Comparison of ENCODE assay signal across 31 cellular contexts in the genomic region with DNA sequence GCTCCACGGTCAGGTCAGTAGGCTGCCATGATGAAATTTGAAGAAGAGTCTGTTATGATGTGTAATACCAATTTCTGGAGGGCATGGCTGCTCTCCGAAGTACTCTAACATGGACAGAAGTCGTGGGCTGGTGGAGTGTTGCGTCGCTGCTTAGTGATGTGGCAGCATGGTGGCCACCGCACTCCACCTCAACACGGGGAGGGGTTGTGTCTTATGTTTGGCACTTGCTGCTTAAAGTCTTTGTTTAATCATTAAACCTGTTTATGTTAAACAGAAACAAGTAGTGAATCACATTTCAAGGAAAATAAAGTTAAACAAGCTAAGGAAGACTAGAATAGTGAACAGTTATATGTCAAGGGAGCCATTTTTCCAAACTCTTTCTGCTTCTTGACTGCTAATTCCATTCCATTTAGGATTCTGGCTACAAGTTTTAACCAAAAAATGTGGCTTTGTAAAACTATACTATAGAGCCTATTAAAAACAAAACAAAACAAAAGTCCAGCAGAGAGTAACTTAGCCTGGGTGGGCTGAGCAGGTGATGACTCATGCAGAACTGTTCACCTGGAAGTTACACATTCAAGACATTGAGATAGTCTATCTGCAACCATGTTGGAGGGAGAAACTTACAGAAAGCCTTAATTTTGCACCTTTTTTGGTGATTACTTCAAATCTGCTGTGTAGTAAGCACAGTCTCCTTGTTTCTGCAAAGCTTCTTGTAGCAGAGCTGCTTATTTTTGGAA. TPM values are rescaled to one million over a fixed set of nuclear protein-coding genes. Genes with fewer than 3 reads are reported as not detected.
DNase-seq lines count a peak whose midpoint lies in the region; ATAC-seq and TF ChIP-seq lines count a peak whose summit lies in the region.
"Had no signal": no experiment of that assay in that cellular context is flagged by ENCODE, and none has a peak within 500 bp of the region (broad histone marks: within the 10 kb centered on the region; RNA-seq: fewer than 3 reads in every experiment).

No MANE protein-coding gene starts in this region.

- H3K18ac ChIP-seq in H9 (ENCODE audit: insufficient read length, low read depth, low read length) = no peak overlapping the region

- H3K4ac ChIP-seq in H9 (ENCODE audit: low read depth, low read length) = no peak overlapping the region

- no peaks in the 10 kb centered on the region for H3K79me1 ChIP-seq in H9 (ENCODE audit: insufficient read depth, low read depth, low read length, poor library complexity, severe bottlenecking)

- H2BK12ac ChIP-seq in H9 (ENCODE audit: insufficient read length, low read depth, low read length) = no peak overlapping the region

- no peak overlapping the region for H3K4me2 ChIP-seq in H9 (ENCODE audit: insufficient read depth, insufficient read length, low read length)
- H3K4me2 ChIP-seq: BLaER1 treated with 17β-estradiol and CSF1 and Interleukin-3, amounts not matched to agents 10 nM and 100 nM; KMS-11 had no signal

- no peak overlapping the region for H2BK15ac ChIP-seq in H9 (ENCODE audit: low read depth, low read length)

- H3K9ac ChIP-seq in H9 (ENCODE audit: extremely low read depth, insufficient read length, low read length) = no peak overlapping the region
- H3K9ac ChIP-seq: BLaER1 treated with 17β-estradiol and CSF1 and Interleukin-3, amounts not matched to agents 10 nM and 100 nM; KMS-11 had no signal

- H3K4me1 Mint-ChIP-seq in CD4-positive, CD25-positive, alpha-beta regulatory T cell = peaks cover 5 to 13% (median 9%) of the 10 kb centered on the region in 4 donors
- H3K4me1 Mint-ChIP-seq in H9 = peaks cover 25 to 34% of the 10 kb centered on the region in 2 experiments
- H3K4me1 Mint-ChIP-seq in WTC11 = peaks cover 44% of the 10 kb centered on the region
- H3K4me1 Mint-ChIP-seq in activated CD8-positive, alpha-beta T cell treated with anti-CD3 and anti-CD28 coated beads for 36 hours (ENCODE audit: low read depth) = peaks cover 10% of the 10 kb centered on the region
- H3K4me1 Mint-ChIP-seq: activated naive CD8-positive, alpha-beta T cell treated with anti-CD3 and anti-CD28 coated beads, Interleukin-2, amount 50 U/mL, for 24 hours; central memory CD8-positive, alpha-beta T cell; natural killer cell had no signal

- intact Hi-C loops in activated CD8-positive, alpha-beta T cell treated with anti-CD3 and anti-CD28 coated beads for 36 hours (cut with micrococcal nuclease) = no loop called here

- no peaks in the 10 kb centered on the region for H3K27me3 ChIP-seq in CD4-positive, CD25-positive, alpha-beta regulatory T cell (ENCODE audit: control insufficient read depth, insufficient read depth, low read length)
- no peaks in the 10 kb centered on the region for H3K27me3 ChIP-seq in H9 (ENCODE audit: insufficient read depth, low read length)
- H3K27me3 ChIP-seq: BLaER1 treated with 17β-estradiol and CSF1 and Interleukin-3, amounts not matched to agents 10 nM and 100 nM; body of pancreas; tibial nerve had no signal

- TF ChIP-seq CTCF in H9 (conservative IDR thresholded peaks at IDR 0.05) (no peak), WTC11 (IDR thresholded peaks at IDR 0.05) (no peak)
- no peak for TF ChIP-seq CTCF in activated CD8-positive, alpha-beta T cell treated with anti-CD3 and anti-CD28 coated beads for 36 hours (IDR thresholded peaks at IDR 0.05)

- H3K23me2 ChIP-seq in H9 (ENCODE audit: insufficient read length, low read depth, low read length, poor library complexity, severe bottlenecking) = no peaks in the 10 kb centered on the region

- CTCF ChIA-PET in WTC11 (lab: Charles Lee) = interaction anchor here (1.0 to 1.5 kb wide), 2 partner anchors 107 to 207 kb away, joined by 3 read pairs; no protein-coding TSS in a partner anchor
- CTCF ChIA-PET in activated CD8-positive, alpha-beta T cell treated with anti-CD3 and anti-CD28 coated beads for 36 hours (lab: Charles Lee) = interaction anchor here (1.0 kb wide), 1 partner anchor 10 kb away, joined by 3 read pairs; a partner anchor contains a TSS

- H2AK5ac ChIP-seq in H9 (ENCODE audit: insufficient read length, low read length) = peak overlapping the region; percentile 10

- H3K4me3 ChIP-seq in CD4-positive, CD25-positive, alpha-beta regulatory T cell (ENCODE audit: low read depth, low read length) = no peak overlapping the region
- H3K4me3 ChIP-seq: BLaER1 treated with 17β-estradiol and CSF1 and Interleukin-3, amounts not matched to agents 10 nM and 100 nM; body of pancreas; tibial nerve had no signal

- H4K20me1 ChIP-seq in H9 (ENCODE audit: control insufficient read depth, insufficient read depth, insufficient read length) = no peaks in the 10 kb centered on the region

- no peak for DNase-seq in CD4-positive, CD25-positive, alpha-beta regulatory T cell
- DNase-seq in H9 = no peak
- no peak for DNase-seq in WTC11 (ENCODE audit: low spot score)
- DNase-seq in kidney tubule cell (ENCODE audit: low spot score) = peak; percentile 32
- no peak for DNase-seq in T-helper 1 cell
- no peak for DNase-seq in activated CD8-positive, alpha-beta T cell treated with anti-CD3 and anti-CD28 coated beads for 36 hours
- DNase-seq in NCI-H2029 treated with DMSO at 0.1 percent for 48 hours (lab: John Stamatoyannopoulos, UW) = no peak
- DNase-seq in NCI-H128 (lab: John Stamatoyannopoulos, UW; ENCODE audit: unreplicated experiment) = no peak
- DNase-seq: activated CD4-positive, alpha-beta T cell treated with anti-CD3 and anti-CD28 coated beads for 4 hours; activated gamma-delta T cell treated with Interleukin-2 at 50 U/mL for 16 hours; activated naive CD8-positive, alpha-beta T cell treated with anti-CD3 and anti-CD28 coated beads, Interleukin-2, amount 50 U/mL, for 24 hours; activated T-cell treated with anti-CD3 and anti-CD28 coated beads, Interleukin-2, amount 50 U/mL, for 1 hour; body of pancreas; DMS53; endodermal cell; head of caudate nucleus; kidney; MM.1S; natural killer cell; NCI-H1105 treated with DMSO at 0.1 percent for 48 hours; NCI-H2081; NCI-H526; NK-92 treated with Interleukin-12 subunit alpha and Interleukin-12 subunit beta, amount 100 ng/mL, for 24 hours; occipital lobe; Right ventricle myocardium superior; stimulated activated CD4-positive, alpha-beta T cell treated with anti-CD3 and anti-CD28 coated beads, Interleukin-4, amount 100 ng/mL, for 24 hours had no signal

- H4K5ac ChIP-seq in H9 (ENCODE audit: insufficient read length, low read depth, low read length) = no peak overlapping the region

- ATAC-seq in CD4-positive, CD25-positive, alpha-beta regulatory T cell (ENCODE audit: low read depth in 2 of 2) = no peak
- ATAC-seq in WTC11 = no peak
- ATAC-seq in activated CD8-positive, alpha-beta T cell treated with anti-CD3 and anti-CD28 coated beads for 36 hours = no peak
- ATAC-seq: activated naive CD8-positive, alpha-beta T cell treated with anti-CD3 and anti-CD28 coated beads, Interleukin-2, amount 50 U/mL, for 24 hours; body of pancreas; esophagus mucosa; natural killer cell had no signal

- no peaks in the 10 kb centered on the region for H3K79me2 ChIP-seq in H9 (ENCODE audit: insufficient read depth, low read length)

- WGBS in H9 (ENCODE audit: extremely low coverage, insufficient read length, low lambda C conversion rate) = no CpG with 5 or more reads among the region's 7 CpGs

- no peak overlapping the region for H3K14ac ChIP-seq in H9 (ENCODE audit: insufficient read depth, low read length)

- no peak overlapping the region for H4K91ac ChIP-seq in H9 (ENCODE audit: insufficient read length, low read depth, low read length)

- H3K36me3 Mint-ChIP-seq in CD4-positive, CD25-positive, alpha-beta regulatory T cell = peaks cover 25% of the 10 kb centered on the region
- H3K36me3 Mint-ChIP-seq in H9 (ENCODE audit: insufficient read depth in 1 of 3, low read depth in 3 of 3) = peaks cover 4 to 14% (median 8%) of the 10 kb centered on the region in 3 experiments; a peak in 6 of 7 replicates
- H3K36me3 Mint-ChIP-seq in WTC11 = peaks cover 6% of the 10 kb centered on the region
- peaks cover 4% of the 10 kb centered on the region for H3K36me3 Mint-ChIP-seq in activated CD8-positive, alpha-beta T cell treated with anti-CD3 and anti-CD28 coated beads for 36 hours (ENCODE audit: low read depth)

- POLR2A ChIA-PET in WTC11 (lab: Charles Lee) = no interaction called here
- POLR2A ChIA-PET in activated CD8-positive, alpha-beta T cell treated with anti-CD3 and anti-CD28 coated beads for 36 hours (lab: Charles Lee) = no interaction called here

- no peak overlapping the region for H3T11ph ChIP-seq in H9 (ENCODE audit: low read length)

- no peak overlapping the region for H2BK20ac ChIP-seq in H9 (ENCODE audit: low read depth, low read length, poor library complexity, severe bottlenecking)

- no peaks in the 10 kb centered on the region for H3K27me3 Mint-ChIP-seq in CD4-positive, CD25-positive, alpha-beta regulatory T cell
- H3K27me3 Mint-ChIP-seq in H9 (ENCODE audit: low read depth) (no peaks in the 10 kb centered on the region), WTC11 (ENCODE audit: low read depth) (no peaks in the 10 kb centered on the region)
- no peaks in the 10 kb centered on the region for H3K27me3 Mint-ChIP-seq in activated CD8-positive, alpha-beta T cell treated with anti-CD3 and anti-CD28 coated beads for 36 hours
- H3K27me3 Mint-ChIP-seq: activated naive CD8-positive, alpha-beta T cell treated with anti-CD3 and anti-CD28 coated beads, Interleukin-2, amount 50 U/mL, for 24 hours; central memory CD8-positive, alpha-beta T cell had no signal

- peak overlapping the region; percentile 15 for H2BK5ac ChIP-seq in H9 (ENCODE audit: insufficient read length, low read length)

- no peaks in the 10 kb centered on the region for H3K9me3 Mint-ChIP-seq in CD4-positive, CD25-positive, alpha-beta regulatory T cell
- H3K9me3 Mint-ChIP-seq in H9 (no peaks in the 10 kb centered on the region), WTC11 (no peaks in the 10 kb centered on the region)
- H3K9me3 Mint-ChIP-seq in activated CD8-positive, alpha-beta T cell treated with anti-CD3 and anti-CD28 coated beads for 36 hours = no peaks in the 10 kb centered on the region
- H3K9me3 Mint-ChIP-seq: activated naive CD8-positive, alpha-beta T cell treated with anti-CD3 and anti-CD28 coated beads, Interleukin-2, amount 50 U/mL, for 24 hours; central memory CD8-positive, alpha-beta T cell; endodermal cell; natural killer cell had no signal

- H3K23ac ChIP-seq in H9 (ENCODE audit: insufficient read length, low read depth, low read length) = no peak overlapping the region

- H3K36me3 ChIP-seq in CD4-positive, CD25-positive, alpha-beta regulatory T cell (ENCODE audit: control insufficient read depth, insufficient read depth, low read length) = peaks cover 17% of the 10 kb centered on the region
- H3K36me3 ChIP-seq: BLaER1 treated with 17β-estradiol and CSF1 and Interleukin-3, amounts not matched to agents 10 nM and 100 nM had no signal

- H3K56ac ChIP-seq in H9 (ENCODE audit: insufficient read length, low read depth, low read length) = no peak overlapping the region

- no peak overlapping the region for H3K4me3 Mint-ChIP-seq in CD4-positive, CD25-positive, alpha-beta regulatory T cell
- H3K4me3 Mint-ChIP-seq in H9 (no peak overlapping the region), WTC11 (no peak overlapping the region)
- no peak overlapping the region for H3K4me3 Mint-ChIP-seq in activated CD8-positive, alpha-beta T cell treated with anti-CD3 and anti-CD28 coated beads for 36 hours
- H3K4me3 Mint-ChIP-seq: activated naive CD8-positive, alpha-beta T cell treated with anti-CD3 and anti-CD28 coated beads, Interleukin-2, amount 50 U/mL, for 24 hours; central memory CD8-positive, alpha-beta T cell; endodermal cell; natural killer cell had no signal

- no peak overlapping the region for H2AFZ ChIP-seq in H9 (ENCODE audit: low read length)

- no peak overlapping the region for H3K27ac ChIP-seq in CD4-positive, CD25-positive, alpha-beta regulatory T cell (ENCODE audit: insufficient read depth, low read length, poor library complexity, severe bottlenecking)
- peak overlapping the region; percentile 53 for H3K27ac ChIP-seq in H9 (ENCODE audit: insufficient read length, low read depth, low read length)
- H3K27ac ChIP-seq: BLaER1 treated with 17β-estradiol and CSF1 and Interleukin-3, amounts not matched to agents 10 nM and 100 nM; body of pancreas; KMS-11; tibial nerve had no signal

- H3K27ac Mint-ChIP-seq in CD4-positive, CD25-positive, alpha-beta regulatory T cell = peak overlapping the region in 2 of 3 donors; percentile 41 to 63
- H3K27ac Mint-ChIP-seq in H9 (peak overlapping the region; percentile 26 to 61 (median 29); a peak in 4 of 7 replicates), WTC11 (0 out of 2 replicates have a peak overlapping the region, but pooled peaks have one; percentile 43)
- H3K27ac Mint-ChIP-seq in activated CD8-positive, alpha-beta T cell treated with anti-CD3 and anti-CD28 coated beads for 36 hours = no peak overlapping the region
- H3K27ac Mint-ChIP-seq: activated naive CD8-positive, alpha-beta T cell treated with anti-CD3 and anti-CD28 coated beads, Interleukin-2, amount 50 U/mL, for 24 hours; natural killer cell had no signal

- H4K8ac ChIP-seq in H9 (replicated peaks; ENCODE audit: insufficient read length, low read depth, low read length) = no peak overlapping the region

- H3K4me1 ChIP-seq in CD4-positive, CD25-positive, alpha-beta regulatory T cell (ENCODE audit: control insufficient read depth, insufficient read depth, low read length, poor library complexity, severe bottlenecking) = no peaks in the 10 kb centered on the region
- H3K4me1 ChIP-seq in H9 (ENCODE audit: insufficient read depth, low read length) = peaks cover 2% of the 10 kb centered on the region; the same call in 1 of the 2 replicates
- H3K4me1 ChIP-seq: BLaER1 treated with 17β-estradiol and CSF1 and Interleukin-3, amounts not matched to agents 10 nM and 100 nM; body of pancreas had no signal

- no peak overlapping the region for H2BK120ac ChIP-seq in H9 (ENCODE audit: low read depth, low read length, poor library complexity, severe bottlenecking)

- no peaks in the 10 kb centered on the region for H3K9me3 ChIP-seq in CD4-positive, CD25-positive, alpha-beta regulatory T cell (ENCODE audit: control insufficient read depth in 2 of 2, low read length in 2 of 2)
- no peaks in the 10 kb centered on the region for H3K9me3 ChIP-seq in H9 (ENCODE audit: control insufficient read depth, low read depth, low read length)
- H3K9me3 ChIP-seq: BLaER1 treated with 17β-estradiol and CSF1 and Interleukin-3, amounts not matched to agents 10 nM and 100 nM; body of pancreas; tibial nerve had no signal

RNA-seq across cellular contexts. Expression of a gene that starts 9.5 kb away (rescaled TPM):
- 21.5 TPM for total RNA-seq in CD4-positive, CD25-positive, alpha-beta regulatory T cell
- 10 to 100 TPM; 19.8 to 25.5 (median 21.0) TPM for polyA plus RNA-seq in CD4-positive, CD25-positive, alpha-beta regulatory T cell
- total RNA-seq in H9 (2021) = 6.8 and 7.5 TPM in 2 replicates
- total RNA-seq in WTC11 (2021) = 9.8 to 11.0 TPM (median 10.1 TPM) in 3 replicates
- 1 to 10 TPM; 7.0 to 8.3 TPM for total RNA-seq in activated CD8-positive, alpha-beta T cell treated with anti-CD3 and anti-CD28 coated beads for 36 hours

RNA-seq across cellular contexts. Expression of a gene that starts 41.3 kb away (rescaled TPM):
- total RNA-seq in CD4-positive, CD25-positive, alpha-beta regulatory T cell = 8.8 TPM
- polyA plus RNA-seq in CD4-positive, CD25-positive, alpha-beta regulatory T cell = 1 to 10 TPM; 1.1 to 1.6 (median 1.4) TPM
- total RNA-seq in H9 (2021) (9.3 and 10.1 TPM in 2 replicates), WTC11 (2021) (6.3 to 7.5 TPM (median 7.4 TPM) in 3 replicates)
- total RNA-seq in activated CD8-positive, alpha-beta T cell treated with anti-CD3 and anti-CD28 coated beads for 36 hours = 10 to 100 TPM; 29.3 to 30.1 TPM
